11 cellular contexts compared by ENCODE assay signal in the genomic region with DNA sequence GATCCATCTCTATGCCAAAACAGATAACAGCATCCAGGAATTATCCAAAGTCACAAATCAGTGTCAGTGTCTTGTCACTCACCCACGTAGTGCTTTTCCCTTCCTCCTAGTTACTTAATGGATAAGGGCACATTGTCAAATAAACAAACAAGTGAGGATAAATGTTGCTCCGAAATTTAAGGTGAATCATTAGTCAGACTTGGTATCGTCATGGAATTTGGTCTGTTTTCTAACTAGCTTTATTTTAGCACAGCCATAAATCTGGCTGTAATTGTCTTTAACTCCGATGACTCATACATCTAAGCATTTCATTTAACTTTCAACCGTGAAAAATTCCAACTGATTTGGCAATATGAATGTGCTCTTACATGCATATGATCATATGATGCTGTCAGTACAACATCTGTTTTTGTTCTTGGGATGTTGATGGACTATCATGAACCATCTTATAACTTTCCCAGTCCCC.
DNase-seq lines count a peak whose midpoint lies in the region; ATAC-seq and TF ChIP-seq lines count a peak whose summit lies in the region.
"Had no signal": no experiment of that assay in that cellular context is flagged by ENCODE, and none has a peak within 500 bp of the region (broad histone marks: within the 10 kb centered on the region; RNA-seq: fewer than 3 reads in every experiment).

No MANE protein-coding gene starts in this region.

- H4K91ac ChIP-seq in neuronal stem cell (ENCODE audit: low read depth, low read length, poor library complexity), result no peak overlapping the region

- DNase-seq in Caco-2 (peak in 1 of 2 experiments; percentile 45), NCI-H460 (ENCODE audit: extremely low read depth, low read depth) (peak; percentile 94), epidermal melanocyte (ENCODE audit: insufficient read length, low spot score) (peak; percentile 72), osteocyte (ENCODE audit: extremely low spot score, unreplicated experiment) (no peak), neuronal stem cell (ENCODE audit: low spot score) (no peak), GM13977 (ENCODE audit: low spot score) (no peak)
- no peak for DNase-seq in activated T-cell treated with anti-CD3 and anti-CD28 coated beads, Interleukin-2, amount 50 U/mL, for 48 hours
- DNase-seq: activated CD4-positive, alpha-beta memory T cell treated with anti-CD3 and anti-CD28 coated beads for 36 hours had no signal

- no peak overlapping the region for H2BK5ac ChIP-seq in neuronal stem cell (ENCODE audit: low read length)

- no peak overlapping the region for H3K27ac ChIP-seq in neuronal stem cell (replicated peaks; ENCODE audit: low read length)

- no peak overlapping the region for H4K8ac ChIP-seq in neuronal stem cell (ENCODE audit: low read depth, low read length)

- H3K36me3 ChIP-seq in Caco-2 (ENCODE audit: control insufficient read depth, insufficient read depth, low read length) (no peaks in the 10 kb centered on the region), neuronal stem cell (replicated peaks in 1 of 2; ENCODE audit: control insufficient read depth in 2 of 2, insufficient read depth in 2 of 2, low read length in 2 of 2) (no peaks in the 10 kb centered on the region)

- no CpG with 5 or more reads among the region's 5 CpGs for WGBS in neuronal stem cell (ENCODE audit: extremely low coverage in 2 of 2, insufficient read length in 2 of 2, insufficient replicate concordance in 1 of 2), 2 donors

- no peak overlapping the region for H3K23ac ChIP-seq in neuronal stem cell (ENCODE audit: low read depth, low read length, poor library complexity)

- POLR2A ChIA-PET in Caco-2 (lab: Charles Lee), result no interaction called here

- peak overlapping the region; percentile 8 for H3K27ac Mint-ChIP-seq in Caco-2 (ENCODE audit: unreplicated experiment)
- H3K27ac Mint-ChIP-seq in osteocyte (ENCODE audit: unreplicated experiment), result peak overlapping the region; percentile 91
- H3K27ac Mint-ChIP-seq: activated CD4-positive, alpha-beta memory T cell treated with anti-CD3 and anti-CD28 coated beads for 36 hours; stimulated activated effector memory CD8-positive, alpha-beta T cell treated with anti-CD3 and anti-CD28 coated beads, Interleukin-12 subunit alpha, Interleukin-12 subunit beta, amount 100 ng/mL, for 72 hours had no signal

- H3K79me1 ChIP-seq in neuronal stem cell (ENCODE audit: low read depth, low read length), result no peaks in the 10 kb centered on the region

- H2BK15ac ChIP-seq in neuronal stem cell (ENCODE audit: low read length), result no peak overlapping the region

- H3K4me3 ChIP-seq in Caco-2 (ENCODE audit: low read depth, low read length) (no peak overlapping the region), neuronal stem cell (ENCODE audit: low read length in 2 of 2) (no peak overlapping the region)
- H3K4me3 ChIP-seq: GM12878 had no signal

- H3K36me3 Mint-ChIP-seq in Caco-2 (ENCODE audit: insufficient read depth, unreplicated experiment) (no peaks in the 10 kb centered on the region), osteocyte (ENCODE audit: unreplicated experiment) (no peaks in the 10 kb centered on the region)
- H3K36me3 Mint-ChIP-seq: activated CD4-positive, alpha-beta memory T cell treated with anti-CD3 and anti-CD28 coated beads for 36 hours; stimulated activated effector memory CD8-positive, alpha-beta T cell treated with anti-CD3 and anti-CD28 coated beads, Interleukin-12 subunit alpha, Interleukin-12 subunit beta, amount 100 ng/mL, for 72 hours had no signal

- H3K9me3 Mint-ChIP-seq in Caco-2 (ENCODE audit: unreplicated experiment) (no peaks in the 10 kb centered on the region), osteocyte (ENCODE audit: unreplicated experiment) (no peaks in the 10 kb centered on the region)
- H3K9me3 Mint-ChIP-seq: activated CD4-positive, alpha-beta memory T cell treated with anti-CD3 and anti-CD28 coated beads for 36 hours; stimulated activated effector memory CD8-positive, alpha-beta T cell treated with anti-CD3 and anti-CD28 coated beads, Interleukin-12 subunit alpha, Interleukin-12 subunit beta, amount 100 ng/mL, for 72 hours had no signal

- H2BK12ac ChIP-seq in neuronal stem cell (ENCODE audit: low read length), result no peak overlapping the region

- H3K27me3 Mint-ChIP-seq in Caco-2 (ENCODE audit: insufficient read depth, unreplicated experiment) (no peaks in the 10 kb centered on the region), osteocyte (ENCODE audit: unreplicated experiment) (no peaks in the 10 kb centered on the region)
- H3K27me3 Mint-ChIP-seq: activated CD4-positive, alpha-beta memory T cell treated with anti-CD3 and anti-CD28 coated beads for 36 hours had no signal

- ATAC-seq in HG03196 (IDR thresholded peaks at IDR 0.05; ENCODE audit: unreplicated experiment), result no peak
- ATAC-seq: GM12878; stimulated activated effector memory CD8-positive, alpha-beta T cell treated with anti-CD3 and anti-CD28 coated beads, Interleukin-12 subunit alpha, Interleukin-12 subunit beta, amount 100 ng/mL, for 72 hours had no signal

- no peak overlapping the region for H3K14ac ChIP-seq in neuronal stem cell (ENCODE audit: low read length)

- H3K4me3 Mint-ChIP-seq in Caco-2 (ENCODE audit: unreplicated experiment), result peak overlapping the region; percentile 9
- no peak overlapping the region for H3K4me3 Mint-ChIP-seq in osteocyte (ENCODE audit: unreplicated experiment)
- H3K4me3 Mint-ChIP-seq: activated CD4-positive, alpha-beta memory T cell treated with anti-CD3 and anti-CD28 coated beads for 36 hours; stimulated activated effector memory CD8-positive, alpha-beta T cell treated with anti-CD3 and anti-CD28 coated beads, Interleukin-12 subunit alpha, Interleukin-12 subunit beta, amount 100 ng/mL, for 72 hours had no signal

- H3K4me2 ChIP-seq in neuronal stem cell (ENCODE audit: insufficient read depth, low read length, poor library complexity, severe bottlenecking), result no peak overlapping the region

- in situ Hi-C loops in GM13977 (cut with MboI; ENCODE audit: low pct_unique_long_range_greater_than_20kb, low sequenced_read_pairs, unreplicated experiment), result no loop called here

- intact Hi-C loops in Caco-2 (cut with micrococcal nuclease; ENCODE audit: unreplicated experiment), result loop anchor here (10.0 kb wide), 1 partner anchor 81 kb away; a partner anchor contains a TSS

- H2BK120ac ChIP-seq in neuronal stem cell (ENCODE audit: low read depth, low read length), result no peak overlapping the region

- CTCF ChIA-PET in Caco-2 (lab: Charles Lee), result interaction anchor here (0.7 kb wide), 1 partner anchor 113 kb away, joined by 4 read pairs; no protein-coding TSS in a partner anchor

- H2AK5ac ChIP-seq in neuronal stem cell (ENCODE audit: low read depth, low read length), result no peak overlapping the region

- H3K9ac ChIP-seq in neuronal stem cell (ENCODE audit: low read depth, low read length, poor library complexity), result no peak overlapping the region

- TF ChIP-seq CTCF in Caco-2 (IDR thresholded peaks at IDR 0.05; ENCODE audit: insufficient read depth in 1 of 2, low read depth in 1 of 2, low read length in 1 of 2, severe bottlenecking in 1 of 2, unreplicated experiment in 1 of 2), result no peak
- TF ChIP-seq CTCF in osteocyte (IDR thresholded peaks at IDR 0.05), result no peak
- no peak for TF ChIP-seq CTCF in GM13977 (IDR thresholded peaks at IDR 0.05; ENCODE audit: extremely low read depth, insufficient read depth, missing control alignments)

- H3K4me1 ChIP-seq in Caco-2 (peaks cover 11% of the 10 kb centered on the region), neuronal stem cell (ENCODE audit: control insufficient read depth in 2 of 2, insufficient read depth in 1 of 2, low read depth in 1 of 2, low read length in 2 of 2) (peaks cover 2 to 4% of the 10 kb centered on the region in 2 donors)

- H3K18ac ChIP-seq in neuronal stem cell (ENCODE audit: low read length), result no peak overlapping the region

- H3K9me3 ChIP-seq in Caco-2 (no peaks in the 10 kb centered on the region), neuronal stem cell (replicated peaks in 1 of 2; ENCODE audit: control insufficient read depth in 2 of 2, insufficient read depth in 1 of 2, low read depth in 1 of 2, low read length in 2 of 2) (no peaks in the 10 kb centered on the region)

- H3K4me1 Mint-ChIP-seq in Caco-2 (ENCODE audit: low read depth, unreplicated experiment) (peaks cover 15% of the 10 kb centered on the region), osteocyte (ENCODE audit: unreplicated experiment) (peaks cover 24% of the 10 kb centered on the region)
- H3K4me1 Mint-ChIP-seq: stimulated activated effector memory CD8-positive, alpha-beta T cell treated with anti-CD3 and anti-CD28 coated beads, Interleukin-12 subunit alpha, Interleukin-12 subunit beta, amount 100 ng/mL, for 72 hours had no signal

- BruUV-seq in Caco-2 (replicated peaks; lab: Mats Ljungman, UMichigan), result no TSS peak

- H3K27me3 ChIP-seq in Caco-2 (replicated peaks; ENCODE audit: control insufficient read depth, insufficient read depth, low read length) (no peaks in the 10 kb centered on the region), neuronal stem cell (ENCODE audit: control insufficient read depth in 3 of 3, insufficient read depth in 3 of 3, low read depth in 1 of 3, low read length in 3 of 3) (no peaks in the 10 kb centered on the region)

- H3K4ac ChIP-seq in neuronal stem cell (ENCODE audit: low read length), result no peak overlapping the region

- H2AFZ ChIP-seq in neuronal stem cell (ENCODE audit: low read length), result no peak overlapping the region

Comparison
In these comparisons a context has a peak if more than half of its experiments do, and no peak if none do; other contexts are left out.
1. DNase-seq: peak in NCI-H460 (single experiment) and epidermal melanocyte (single experiment); none in osteocyte (single experiment), neuronal stem cell (single experiment), activated T-cell treated with anti-CD3 and anti-CD28 coated beads, Interleukin-2, amount 50 U/mL, for 48 hours (0 of 2) and GM13977 (single experiment).